Comparison of ENCODE assay signal across 21 cellular contexts in genomic region chr20:57756213-57756612, GRCh38.
"Had no signal": no experiment of that assay in that cellular context is flagged by ENCODE, and none has a peak within 500 bp of the region (broad histone marks: within the 10 kb centered on the region; RNA-seq: fewer than 3 reads in every experiment).

No MANE protein-coding gene starts in this region.

- H3K27me3 ChIP-seq: ascending aorta, body of pancreas had no signal

- H3K27ac ChIP-seq: body of pancreas, KMS-11 had no signal

- H3K4me1 ChIP-seq: ascending aorta had no signal

- H3K9me3 ChIP-seq: ascending aorta, body of pancreas had no signal

- H3K36me3 ChIP-seq: ascending aorta had no signal

- ATAC-seq: activated naive CD4-positive, alpha-beta T cell treated with anti-CD3 and anti-CD28 coated beads, Interleukin-2, amount 50 U/mL, for 72 hours; activated naive CD8-positive, alpha-beta T cell treated with anti-CD3 and anti-CD28 coated beads, Interleukin-2, amount 50 U/mL, for 24 hours; body of pancreas had no signal

- H3K4me2 ChIP-seq: KMS-11 had no signal

- H3K4me3 ChIP-seq: ascending aorta, body of pancreas had no signal

- H3K9ac ChIP-seq: KMS-11 had no signal

- DNase-seq: activated B cell treated with CpG ODN at 0.5 μM for 24 hours; activated CD4-positive, alpha-beta memory T cell treated with anti-CD3 and anti-CD28 coated beads for 36 hours; activated CD4-positive, alpha-beta T cell treated with anti-CD3 and anti-CD28 coated beads for 1 hour; activated CD4-positive, alpha-beta T cell treated with anti-CD3 and anti-CD28 coated beads, Interleukin-2, amount 10 ng/mL, durations not matched to agents 7 days and 5 days; activated CD8-positive, alpha-beta memory T cell treated with anti-CD3 and anti-CD28 coated beads for 24 hours; activated naive CD4-positive, alpha-beta T cell treated with Interleukin-2 at 50 U/mL for 16 hours; activated naive CD8-positive, alpha-beta T cell treated with anti-CD3 and anti-CD28 coated beads, Interleukin-2, amount 50 U/mL, for 24 hours; activated T-cell treated with anti-CD3 and anti-CD28 coated beads, Interleukin-2, amount 50 U/mL, for 48 hours; amniotic stem cell; body of pancreas; NCI-H1092; NCI-H1417; NCI-H1694; NCI-H2029; NCI-H510A treated with DMSO at 0.1 percent for 48 hours; NCI-H69; SHP77 treated with DMSO at 0.1 percent for 48 hours; T-helper 9 cell had no signal
